29 cellular contexts compared by ENCODE assay signal in the genomic region with DNA sequence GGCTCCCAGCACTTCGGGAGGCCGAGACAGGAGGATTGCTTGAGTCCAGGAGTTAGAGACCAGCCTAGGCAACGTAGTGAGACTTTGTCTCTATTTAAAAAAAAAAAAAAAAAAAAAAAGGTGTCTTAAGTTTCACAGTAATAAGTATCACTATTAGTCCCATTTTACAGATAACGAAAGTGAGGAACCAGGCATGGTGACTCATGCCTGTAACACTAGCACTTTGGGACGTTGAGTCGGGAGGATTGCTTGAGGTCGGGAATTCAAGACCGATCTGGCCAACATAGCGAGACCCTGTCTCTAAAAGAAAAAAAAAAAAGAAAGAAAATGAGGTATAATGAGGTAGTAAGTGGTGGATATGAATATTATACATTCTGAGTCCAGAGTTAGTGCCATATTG. TPM values are rescaled to one million over a fixed set of nuclear protein-coding genes. Genes with fewer than 3 reads are reported as not detected.
A peak's percentile ranks its signal among the peaks of the same experiment; 100 is the strongest.
DNase-seq lines count a peak whose midpoint lies in the region; ATAC-seq, FAIRE-seq and TF ChIP-seq lines count a peak whose summit lies in the region.
"Had no signal": no experiment of that assay in that cellular context is flagged by ENCODE, and none has a peak within 500 bp of the region (broad histone marks: within the 10 kb centered on the region; RNA-seq: fewer than 3 reads in every experiment).

No MANE protein-coding gene starts in this region.

- peak overlapping the region; percentile 77 for H3K4me2 ChIP-seq in parathyroid adenoma (ENCODE audit: low read length)
- H3K4me2 ChIP-seq: BLaER1 had no signal

- H3K36me3 Mint-ChIP-seq in activated T-helper 17 cell treated with anti-CD3 and anti-CD28 coated beads, Interleukin-2, amount 50 U/mL, for 72 hours (ENCODE audit: low read depth), result peaks cover 64% of the 10 kb centered on the region

- H3K9me3 Mint-ChIP-seq in activated T-helper 17 cell treated with anti-CD3 and anti-CD28 coated beads, Interleukin-2, amount 50 U/mL, for 72 hours, result no peaks in the 10 kb centered on the region
- H3K9me3 Mint-ChIP-seq: CD4-positive, CD25-positive, alpha-beta regulatory T cell had no signal

- H3K4me1 ChIP-seq in parathyroid adenoma, result peaks cover 10% of the 10 kb centered on the region

- H3K27me3 ChIP-seq in GM06990 (replicated peaks; ENCODE audit: control insufficient read depth, insufficient read depth, low read length) (no peaks in the 10 kb centered on the region), parathyroid adenoma (ENCODE audit: control insufficient read depth, insufficient read depth, low read length) (no peaks in the 10 kb centered on the region)
- H3K27me3 ChIP-seq: BLaER1 had no signal

- H3K4me3 Mint-ChIP-seq in activated T-helper 17 cell treated with anti-CD3 and anti-CD28 coated beads, Interleukin-2, amount 50 U/mL, for 72 hours, result no peak overlapping the region
- H3K4me3 Mint-ChIP-seq: CD4-positive, CD25-positive, alpha-beta regulatory T cell had no signal

- H3K27me3 Mint-ChIP-seq in activated T-helper 17 cell treated with anti-CD3 and anti-CD28 coated beads, Interleukin-2, amount 50 U/mL, for 72 hours, result no peaks in the 10 kb centered on the region
- H3K27me3 Mint-ChIP-seq: CD4-positive, CD25-positive, alpha-beta regulatory T cell had no signal

- peak; percentile 80 for FAIRE-seq in GM18507 (lab: Jason Lieb, UNC)
- FAIRE-seq: A204.1, RCC 7860 had no signal

- no peak overlapping the region for H3K27ac ChIP-seq in parathyroid adenoma
- H3K27ac ChIP-seq: BLaER1, SK-N-MC had no signal

- H3K9me3 ChIP-seq in parathyroid adenoma (ENCODE audit: control insufficient read depth, low read length), result peaks cover 2% of the 10 kb centered on the region
- H3K9me3 ChIP-seq: BLaER1 had no signal

- H3K4me3 ChIP-seq in GM06990 (replicated peaks; ENCODE audit: low read depth, low read length) (no peak overlapping the region), parathyroid adenoma (ENCODE audit: low read depth, low read length) (peak overlapping the region; percentile 70)
- H3K4me3 ChIP-seq: BLaER1, SK-N-MC had no signal

- H3K27ac Mint-ChIP-seq in activated T-helper 17 cell treated with anti-CD3 and anti-CD28 coated beads, Interleukin-2, amount 50 U/mL, for 72 hours, result no peak overlapping the region

- TF ChIP-seq CTCF in GM06990 (IDR thresholded peaks at IDR 0.05; ENCODE audit: insufficient read depth, low read length, poor library complexity, severe bottlenecking) (no peak), parathyroid adenoma (IDR thresholded peaks at IDR 0.05) (no peak)

- ATAC-seq in activated T-helper 17 cell treated with anti-CD3 and anti-CD28 coated beads, Interleukin-2, amount 50 U/mL, for 72 hours (replicated peaks), result peak; percentile 44
- ATAC-seq in GM21447 (IDR thresholded peaks at IDR 0.05; ENCODE audit: unreplicated experiment) (no peak), GM19455 (IDR thresholded peaks at IDR 0.05; ENCODE audit: unreplicated experiment) (no peak)

- H3K36me3 ChIP-seq in GM06990 (ENCODE audit: control insufficient read depth, insufficient read depth, low read length), result peaks cover 1% of the 10 kb centered on the region; the same call in 1 of the 2 replicates
- no peaks in the 10 kb centered on the region for H3K36me3 ChIP-seq in parathyroid adenoma (ENCODE audit: control insufficient read depth, insufficient read depth, low read length)

- no peaks in the 10 kb centered on the region for H3K79me2 ChIP-seq in parathyroid adenoma

- DNase-seq in GM06990 (ENCODE audit: extremely low read depth, insufficient read length), result peak; percentile 35
- DNase-seq in GM18507 (ENCODE audit: extremely low spot score, insufficient read length, low read depth), result no peak
- DNase-seq in T-helper 9 cell, result no peak
- no peak for DNase-seq in epidermal melanocyte (ENCODE audit: insufficient read length, low spot score)
- DNase-seq: CD4-positive, CD25-positive, alpha-beta regulatory T cell; COR-L47; DMS53; KBM-7; MV-4-11; NCI-H1105; NCI-H1436 treated with DMSO at 0.1 percent for 48 hours; NCI-H187 treated with DMSO at 0.1 percent for 48 hours; NCI-H446; NCI-H524 treated with DMSO at 0.1 percent for 48 hours; NCI-H774; SIG-M5 had no signal

- H3K4me1 Mint-ChIP-seq in activated T-helper 17 cell treated with anti-CD3 and anti-CD28 coated beads, Interleukin-2, amount 50 U/mL, for 72 hours, result peaks cover 12% of the 10 kb centered on the region

- no peak overlapping the region for H3K9ac ChIP-seq in parathyroid adenoma
- H3K9ac ChIP-seq: BLaER1 had no signal

- H2AFZ ChIP-seq in parathyroid adenoma, result no peak overlapping the region

RNA-seq across cellular contexts. Expression of a gene that starts 2.5 kb away (rescaled TPM):
- total RNA-seq in activated T-helper 17 cell treated with anti-CD3 and anti-CD28 coated beads, Interleukin-2, amount 50 U/mL, for 72 hours, result not detected
- total RNA-seq: CD4-positive, CD25-positive, alpha-beta regulatory T cell; Daoy; G401; HT1080; LHCN-M2; MCF 10A had no signal
